Comparison of ENCODE assay signal across 24 cellular contexts in genomic region chr18:55287935-55288868, GRCh38.
DNase-seq lines count a peak whose midpoint lies in the region; ATAC-seq, FAIRE-seq and TF ChIP-seq lines count a peak whose summit lies in the region.
"Had no signal": no experiment of that assay in that cellular context is flagged by ENCODE, and none has a peak within 500 bp of the region (broad histone marks: within the 10 kb centered on the region; RNA-seq: fewer than 3 reads in every experiment).

No MANE protein-coding gene starts in this region.

- DNase-seq in D721Med (ENCODE audit: insufficient read length, low spot score) (no peak), chondrocyte (ENCODE audit: low spot score) (no peak), mesothelial cell of epicardium (ENCODE audit: low spot score in 2 of 2, unreplicated experiment in 2 of 2) (no peak), retina (no peak)
- no peak for DNase-seq in stimulated activated CD4-positive, alpha-beta T cell treated with anti-CD3 and anti-CD28 coated beads, Interleukin-1b, Interleukin-23, amount 100 ng/mL, for 48 hours
- DNase-seq: activated CD4-positive, alpha-beta memory T cell treated with anti-CD3 and anti-CD28 coated beads for 36 hours; activated CD8-positive, alpha-beta memory T cell treated with anti-CD3 and anti-CD28 coated beads, Interleukin-2, amount 50 U/mL, for 4 hours; DND-41; esophagus squamous epithelium; NCI-H1930; NCI-H226; nucleus accumbens; stimulated activated CD4-positive, alpha-beta T cell treated with anti-CD3 and anti-CD28 coated beads, Interleukin-2, amount 100 ng/mL, for 24 hours; T-helper 1 cell; upper lobe of left lung had no signal

- TF ChIP-seq CTCF in D721Med (IDR thresholded peaks at IDR 0.05; ENCODE audit: insufficient read depth, missing control alignments) (no peak), HEK293 (tag by site-specific recombination; IDR thresholded peaks at IDR 0.05) (no peak), chondrocyte (IDR thresholded peaks at IDR 0.05) (no peak), mesothelial cell of epicardium (IDR thresholded peaks at IDR 0.05; ENCODE audit: unreplicated experiment) (no peak)

- H3K4me1 Mint-ChIP-seq in chondrocyte (ENCODE audit: low read depth) (peaks cover 39% of the 10 kb centered on the region), mesothelial cell of epicardium (peaks cover 37% of the 10 kb centered on the region)

- H3K4me3 Mint-ChIP-seq in chondrocyte (ENCODE audit: unreplicated experiment) (no peak overlapping the region), mesothelial cell of epicardium (no peak overlapping the region)
- H3K4me3 Mint-ChIP-seq: activated CD4-positive, alpha-beta memory T cell treated with anti-CD3 and anti-CD28 coated beads for 36 hours had no signal

- ATAC-seq in HG03159 (IDR thresholded peaks at IDR 0.05; ENCODE audit: unreplicated experiment), result no peak
- ATAC-seq: activated CD4-positive, CD25-positive, alpha-beta regulatory T cell treated with anti-CD3 and anti-CD28 coated beads, Interleukin-2, amount 50 U/mL, for 24 hours; activated naive CD4-positive, alpha-beta T cell treated with anti-CD3 and anti-CD28 coated beads, Interleukin-2, amount 50 U/mL, for 72 hours; left lobe of liver had no signal

- H3K9me3 Mint-ChIP-seq in chondrocyte (ENCODE audit: low read depth), result no peaks in the 10 kb centered on the region
- no peaks in the 10 kb centered on the region for H3K9me3 Mint-ChIP-seq in mesothelial cell of epicardium
- H3K9me3 Mint-ChIP-seq: activated CD4-positive, alpha-beta memory T cell treated with anti-CD3 and anti-CD28 coated beads for 36 hours had no signal

- H3K27me3 Mint-ChIP-seq in chondrocyte (ENCODE audit: low read depth) (no peaks in the 10 kb centered on the region), mesothelial cell of epicardium (ENCODE audit: low read depth) (no peaks in the 10 kb centered on the region)
- H3K27me3 Mint-ChIP-seq: activated CD4-positive, alpha-beta memory T cell treated with anti-CD3 and anti-CD28 coated beads for 36 hours had no signal

- H3K4me1 ChIP-seq in HEK293 (ENCODE audit: control insufficient read depth, insufficient read depth, low read length), result peaks cover 2% of the 10 kb centered on the region; the same call in 1 of the 2 replicates

- POLR2A ChIA-PET in HEK293 (lab: Yijun Ruan, JAX), result interaction anchor here (0.5 kb wide), 1 partner anchor 195 kb away, joined by 6 read pairs; no protein-coding TSS in a partner anchor

- no peak overlapping the region for H3K27ac ChIP-seq in HEK293 (ENCODE audit: extremely low read depth, low read depth, low read length)
- H3K27ac ChIP-seq: C4-2B, esophagus squamous epithelium had no signal

- H3K4me3 ChIP-seq in HEK293 (ENCODE audit: low read depth, low read length), result no peak overlapping the region
- H3K4me3 ChIP-seq: coronary artery, esophagus squamous epithelium, smooth muscle cell, upper lobe of left lung had no signal

- no peaks in the 10 kb centered on the region; a peak in 1 of 3 replicates for H3K36me3 ChIP-seq in HEK293 (ENCODE audit: control insufficient read depth in 2 of 2, insufficient read depth in 1 of 2, low read length in 2 of 2)
- H3K36me3 ChIP-seq: esophagus squamous epithelium, upper lobe of left lung had no signal

- peak; percentile 99 for FAIRE-seq in D721Med (lab: Jason Lieb, UNC)
- FAIRE-seq: RCC 7860 had no signal

- CTCF ChIA-PET in HEK293 (lab: Yijun Ruan, JAX), result interaction anchor here (0.5 to 1.5 kb wide), 5 partner anchors 13 to 97 kb away, joined by 3 to 4 read pairs (median 3); no protein-coding TSS in a partner anchor

- H3K36me3 Mint-ChIP-seq in chondrocyte (ENCODE audit: low read depth) (no peaks in the 10 kb centered on the region), mesothelial cell of epicardium (peaks cover 3% of the 10 kb centered on the region)
- H3K36me3 Mint-ChIP-seq: activated CD4-positive, alpha-beta memory T cell treated with anti-CD3 and anti-CD28 coated beads for 36 hours; activated naive CD4-positive, alpha-beta T cell treated with anti-CD3 and anti-CD28 coated beads, Interleukin-2, amount 50 U/mL, for 72 hours had no signal

- H3K9me3 ChIP-seq in HEK293 (ENCODE audit: control insufficient read depth, insufficient read depth, low read depth, low read length), result no peaks in the 10 kb centered on the region
- H3K9me3 ChIP-seq: esophagus squamous epithelium, upper lobe of left lung had no signal

- H3K27ac Mint-ChIP-seq in chondrocyte (ENCODE audit: unreplicated experiment), result peak overlapping the region; percentile 87
- peak overlapping the region; percentile 13 for H3K27ac Mint-ChIP-seq in mesothelial cell of epicardium
- H3K27ac Mint-ChIP-seq: activated CD4-positive, alpha-beta memory T cell treated with anti-CD3 and anti-CD28 coated beads for 36 hours; activated naive CD4-positive, alpha-beta T cell treated with anti-CD3 and anti-CD28 coated beads, Interleukin-2, amount 50 U/mL, for 72 hours had no signal

TF ChIP-seq in HEK293, 187 proteins besides CTCF, POLR2A, EP300 and RAD21 (continues in another document):
- TF ChIP-seq ZNF274 (IDR thresholded peaks at IDR 0.05; ENCODE audit: low read length) (no peak), ZNF274 (tag by site-specific recombination; IDR thresholded peaks at IDR 0.05; ENCODE audit: borderline replicate concordance) (no peak), SP7 (tag by site-specific recombination; IDR thresholded peaks at IDR 0.05) (no peak), BCL11B (tag by site-specific recombination; IDR thresholded peaks at IDR 0.05; ENCODE audit: low read depth) (no peak), ZBTB21 (tag by site-specific recombination; IDR thresholded peaks at IDR 0.05) (peak; percentile 18; the same call in 1 of the 2 replicates), ZBTB7A (tag by site-specific recombination; IDR thresholded peaks at IDR 0.05; ENCODE audit: low read depth) (no peak), ZNF549 (tag by site-specific recombination; IDR thresholded peaks at IDR 0.05) (no peak), ZFP37 (tag by site-specific recombination; IDR thresholded peaks at IDR 0.05) (no peak), ZNF701 (tag by site-specific recombination; IDR thresholded peaks at IDR 0.05) (no peak), ZNF792 (tag by site-specific recombination; IDR thresholded peaks at IDR 0.05) (no peak), ZNF629 (tag by site-specific recombination; IDR thresholded peaks at IDR 0.05) (peak; percentile 61), ZNF239 (tag by site-specific recombination; IDR thresholded peaks at IDR 0.05) (no peak), ZBTB1 (tag by site-specific recombination; IDR thresholded peaks at IDR 0.05) (no peak)
- TF ChIP-seq, protein P1, sequence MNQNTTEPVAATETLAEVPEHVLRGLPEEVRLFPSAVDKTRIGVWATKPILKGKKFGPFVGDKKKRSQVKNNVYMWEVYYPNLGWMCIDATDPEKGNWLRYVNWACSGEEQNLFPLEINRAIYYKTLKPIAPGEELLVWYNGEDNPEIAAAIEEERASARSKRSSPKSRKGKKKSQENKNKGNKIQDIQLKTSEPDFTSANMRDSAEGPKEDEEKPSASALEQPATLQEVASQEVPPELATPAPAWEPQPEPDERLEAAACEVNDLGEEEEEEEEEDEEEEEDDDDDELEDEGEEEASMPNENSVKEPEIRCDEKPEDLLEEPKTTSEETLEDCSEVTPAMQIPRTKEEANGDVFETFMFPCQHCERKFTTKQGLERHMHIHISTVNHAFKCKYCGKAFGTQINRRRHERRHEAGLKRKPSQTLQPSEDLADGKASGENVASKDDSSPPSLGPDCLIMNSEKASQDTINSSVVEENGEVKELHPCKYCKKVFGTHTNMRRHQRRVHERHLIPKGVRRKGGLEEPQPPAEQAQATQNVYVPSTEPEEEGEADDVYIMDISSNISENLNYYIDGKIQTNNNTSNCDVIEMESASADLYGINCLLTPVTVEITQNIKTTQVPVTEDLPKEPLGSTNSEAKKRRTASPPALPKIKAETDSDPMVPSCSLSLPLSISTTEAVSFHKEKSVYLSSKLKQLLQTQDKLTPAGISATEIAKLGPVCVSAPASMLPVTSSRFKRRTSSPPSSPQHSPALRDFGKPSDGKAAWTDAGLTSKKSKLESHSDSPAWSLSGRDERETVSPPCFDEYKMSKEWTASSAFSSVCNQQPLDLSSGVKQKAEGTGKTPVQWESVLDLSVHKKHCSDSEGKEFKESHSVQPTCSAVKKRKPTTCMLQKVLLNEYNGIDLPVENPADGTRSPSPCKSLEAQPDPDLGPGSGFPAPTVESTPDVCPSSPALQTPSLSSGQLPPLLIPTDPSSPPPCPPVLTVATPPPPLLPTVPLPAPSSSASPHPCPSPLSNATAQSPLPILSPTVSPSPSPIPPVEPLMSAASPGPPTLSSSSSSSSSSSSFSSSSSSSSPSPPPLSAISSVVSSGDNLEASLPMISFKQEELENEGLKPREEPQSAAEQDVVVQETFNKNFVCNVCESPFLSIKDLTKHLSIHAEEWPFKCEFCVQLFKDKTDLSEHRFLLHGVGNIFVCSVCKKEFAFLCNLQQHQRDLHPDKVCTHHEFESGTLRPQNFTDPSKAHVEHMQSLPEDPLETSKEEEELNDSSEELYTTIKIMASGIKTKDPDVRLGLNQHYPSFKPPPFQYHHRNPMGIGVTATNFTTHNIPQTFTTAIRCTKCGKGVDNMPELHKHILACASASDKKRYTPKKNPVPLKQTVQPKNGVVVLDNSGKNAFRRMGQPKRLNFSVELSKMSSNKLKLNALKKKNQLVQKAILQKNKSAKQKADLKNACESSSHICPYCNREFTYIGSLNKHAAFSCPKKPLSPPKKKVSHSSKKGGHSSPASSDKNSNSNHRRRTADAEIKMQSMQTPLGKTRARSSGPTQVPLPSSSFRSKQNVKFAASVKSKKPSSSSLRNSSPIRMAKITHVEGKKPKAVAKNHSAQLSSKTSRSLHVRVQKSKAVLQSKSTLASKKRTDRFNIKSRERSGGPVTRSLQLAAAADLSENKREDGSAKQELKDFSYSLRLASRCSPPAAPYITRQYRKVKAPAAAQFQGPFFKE (tag by site-specific recombination; IDR thresholded peaks at IDR 0.05; ENCODE audit: borderline replicate concordance), result no peak
- TF ChIP-seq, protein P2, sequence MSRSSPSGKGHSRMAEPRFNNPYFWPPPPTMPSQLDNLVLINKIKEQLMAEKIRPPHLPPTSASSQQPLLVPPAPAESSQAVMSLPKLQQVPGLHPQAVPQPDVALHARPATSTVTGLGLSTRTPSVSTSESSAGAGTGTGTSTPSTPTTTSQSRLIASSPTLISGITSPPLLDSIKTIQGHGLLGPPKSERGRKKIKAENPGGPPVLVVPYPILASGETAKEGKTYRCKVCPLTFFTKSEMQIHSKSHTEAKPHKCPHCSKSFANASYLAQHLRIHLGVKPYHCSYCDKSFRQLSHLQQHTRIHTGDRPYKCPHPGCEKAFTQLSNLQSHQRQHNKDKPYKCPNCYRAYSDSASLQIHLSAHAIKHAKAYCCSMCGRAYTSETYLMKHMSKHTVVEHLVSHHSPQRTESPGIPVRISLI (tag by site-specific recombination; IDR thresholded peaks at IDR 0.05), result no peak
